1 cellular context compared by ENCODE assay signal in genomic region chr19:49487277-49488045, GRCh38.
TF ChIP-seq lines count a peak whose summit lies in the region.

Gene RPL13A, plus strand, starts transcription at chr19:49487608. Its CDS starts 22 bp downstream, at chr19:49487630.

TF ChIP-seq in HepG2, 621 proteins besides CTCF, POLR2A, EP300 and RAD21 (continued from another document and continues in another):
- TF ChIP-seq HOMEZ (CRISPR knock-in tag; IDR thresholded peaks at IDR 0.05; ENCODE audit: low read depth): no peak
- TF ChIP-seq ZNF709 (CRISPR knock-in tag; IDR thresholded peaks at IDR 0.05): no peak; the same call in 1 of the 2 replicates
- no peak for TF ChIP-seq HDAC2 (CRISPR knock-in tag; IDR thresholded peaks at IDR 0.05)
- 0 out of 2 replicates have a peak, but pooled peaks have one; percentile 39 for TF ChIP-seq ZSCAN25 (CRISPR knock-in tag; IDR thresholded peaks at IDR 0.05)
- no peak for TF ChIP-seq SRSF4 (IDR thresholded peaks at IDR 0.05; ENCODE audit: low read depth, low read length, poor library complexity, severe bottlenecking)
- TF ChIP-seq ZNF546 (CRISPR knock-in tag; conservative IDR thresholded peaks at IDR 0.05): no peak
- no peak; the same call in 1 of the 2 replicates for TF ChIP-seq GLI4 (CRISPR knock-in tag; IDR thresholded peaks at IDR 0.05; ENCODE audit: borderline replicate concordance)
- TF ChIP-seq, protein P1, sequence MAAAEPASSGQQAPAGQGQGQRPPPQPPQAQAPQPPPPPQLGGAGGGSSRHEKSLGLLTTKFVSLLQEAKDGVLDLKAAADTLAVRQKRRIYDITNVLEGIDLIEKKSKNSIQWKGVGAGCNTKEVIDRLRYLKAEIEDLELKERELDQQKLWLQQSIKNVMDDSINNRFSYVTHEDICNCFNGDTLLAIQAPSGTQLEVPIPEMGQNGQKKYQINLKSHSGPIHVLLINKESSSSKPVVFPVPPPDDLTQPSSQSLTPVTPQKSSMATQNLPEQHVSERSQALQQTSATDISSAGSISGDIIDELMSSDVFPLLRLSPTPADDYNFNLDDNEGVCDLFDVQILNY (CRISPR knock-in tag; conservative IDR thresholded peaks at IDR 0.05): peak; percentile 58; the same call in 1 of the 2 replicates
- TF ChIP-seq NFE2L2 (IDR thresholded peaks at IDR 0.05; ENCODE audit: low read length): no peak
- TF ChIP-seq, protein P2, sequence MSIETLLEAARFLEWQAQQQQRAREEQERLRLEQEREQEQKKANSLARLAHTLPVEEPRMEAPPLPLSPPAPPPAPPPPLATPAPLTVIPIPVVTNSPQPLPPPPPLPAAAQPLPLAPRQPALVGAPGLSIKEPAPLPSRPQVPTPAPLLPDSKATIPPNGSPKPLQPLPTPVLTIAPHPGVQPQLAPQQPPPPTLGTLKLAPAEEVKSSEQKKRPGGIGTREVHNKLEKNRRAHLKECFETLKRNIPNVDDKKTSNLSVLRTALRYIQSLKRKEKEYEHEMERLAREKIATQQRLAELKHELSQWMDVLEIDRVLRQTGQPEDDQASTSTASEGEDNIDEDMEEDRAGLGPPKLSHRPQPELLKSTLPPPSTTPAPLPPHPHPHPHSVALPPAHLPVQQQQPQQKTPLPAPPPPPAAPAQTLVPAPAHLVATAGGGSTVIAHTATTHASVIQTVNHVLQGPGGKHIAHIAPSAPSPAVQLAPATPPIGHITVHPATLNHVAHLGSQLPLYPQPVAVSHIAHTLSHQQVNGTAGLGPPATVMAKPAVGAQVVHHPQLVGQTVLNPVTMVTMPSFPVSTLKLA (IDR thresholded peaks at IDR 0.05): peak; percentile 71
- peak; percentile 54; the same call in 1 of the 2 replicates for TF ChIP-seq FOXM1 (CRISPR knock-in tag; IDR thresholded peaks at IDR 0.05)
- TF ChIP-seq JUNB (CRISPR knock-in tag; IDR thresholded peaks at IDR 0.05; ENCODE audit: borderline replicate concordance): no peak
- no peak for TF ChIP-seq TOPORS (CRISPR knock-in tag; IDR thresholded peaks at IDR 0.05)
- peak; percentile 39; the same call in 1 of the 2 replicates for TF ChIP-seq REPIN1 (CRISPR knock-in tag; IDR thresholded peaks at IDR 0.05; ENCODE audit: borderline replicate concordance, low read depth)
- no peak for TF ChIP-seq TCF12 (IDR thresholded peaks at IDR 0.05)
- TF ChIP-seq TCF12 (CRISPR knock-in tag; IDR thresholded peaks at IDR 0.05): 0 out of 2 replicates have a peak, but pooled peaks have one; percentile 53
- TF ChIP-seq, protein P3, sequence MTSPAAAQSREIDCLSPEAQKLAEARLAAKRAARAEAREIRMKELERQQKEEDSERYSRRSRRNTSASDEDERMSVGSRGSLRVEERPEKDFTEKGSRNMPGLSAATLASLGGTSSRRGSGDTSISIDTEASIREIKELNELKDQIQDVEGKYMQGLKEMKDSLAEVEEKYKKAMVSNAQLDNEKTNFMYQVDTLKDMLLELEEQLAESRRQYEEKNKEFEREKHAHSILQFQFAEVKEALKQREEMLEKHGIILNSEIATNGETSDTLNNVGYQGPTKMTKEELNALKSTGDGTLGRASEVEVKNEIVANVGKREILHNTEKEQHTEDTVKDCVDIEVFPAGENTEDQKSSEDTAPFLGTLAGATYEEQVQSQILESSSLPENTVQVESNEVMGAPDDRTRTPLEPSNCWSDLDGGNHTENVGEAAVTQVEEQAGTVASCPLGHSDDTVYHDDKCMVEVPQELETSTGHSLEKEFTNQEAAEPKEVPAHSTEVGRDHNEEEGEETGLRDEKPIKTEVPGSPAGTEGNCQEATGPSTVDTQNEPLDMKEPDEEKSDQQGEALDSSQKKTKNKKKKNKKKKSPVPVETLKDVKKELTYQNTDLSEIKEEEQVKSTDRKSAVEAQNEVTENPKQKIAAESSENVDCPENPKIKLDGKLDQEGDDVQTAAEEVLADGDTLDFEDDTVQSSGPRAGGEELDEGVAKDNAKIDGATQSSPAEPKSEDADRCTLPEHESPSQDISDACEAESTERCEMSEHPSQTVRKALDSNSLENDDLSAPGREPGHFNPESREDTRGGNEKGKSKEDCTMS (CRISPR knock-in tag; conservative IDR thresholded peaks at IDR 0.05): no peak
- TF ChIP-seq ZNF142 (CRISPR knock-in tag; IDR thresholded peaks at IDR 0.05): 0 out of 2 replicates have a peak, but pooled peaks have one; percentile 61
- TF ChIP-seq, protein P4, sequence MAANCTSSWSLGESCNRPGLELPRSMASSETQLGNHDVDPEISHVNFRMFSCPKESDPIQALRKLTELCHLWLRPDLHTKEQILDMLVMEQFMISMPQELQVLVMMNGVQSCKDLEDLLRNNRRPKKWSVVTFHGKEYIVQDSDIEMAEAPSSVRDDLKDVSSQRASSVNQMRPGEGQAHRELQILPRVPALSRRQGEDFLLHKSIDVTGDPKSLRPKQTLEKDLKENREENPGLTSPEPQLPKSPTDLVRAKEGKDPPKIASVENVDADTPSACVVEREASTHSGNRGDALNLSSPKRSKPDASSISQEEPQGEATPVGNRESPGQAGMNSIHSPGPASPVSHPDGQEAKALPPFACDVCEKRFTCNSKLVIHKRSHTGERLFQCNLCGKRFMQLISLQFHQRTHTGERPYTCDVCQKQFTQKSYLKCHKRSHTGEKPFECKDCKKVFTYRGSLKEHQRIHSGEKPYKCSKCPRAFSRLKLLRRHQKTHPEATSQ (CRISPR knock-in tag; IDR thresholded peaks at IDR 0.05; ENCODE audit: borderline replicate concordance): no peak
- peak; percentile 78 for TF ChIP-seq NR2C2 (CRISPR knock-in tag; IDR thresholded peaks at IDR 0.05; ENCODE audit: borderline replicate concordance)
- TF ChIP-seq ZNF124 (CRISPR knock-in tag; IDR thresholded peaks at IDR 0.05): no peak
- TF ChIP-seq KLF12 (CRISPR knock-in tag; IDR thresholded peaks at IDR 0.05; ENCODE audit: borderline replicate concordance): 0 out of 2 replicates have a peak, but pooled peaks have one; percentile 60
- peak; percentile 54; the same call in 1 of the 2 replicates for TF ChIP-seq SSRP1 (CRISPR knock-in tag; IDR thresholded peaks at IDR 0.05)
- peak; percentile 79 for TF ChIP-seq ZBTB21 (CRISPR knock-in tag; IDR thresholded peaks at IDR 0.05)
- 0 out of 2 replicates have a peak, but pooled peaks have one; percentile 37 for TF ChIP-seq ZFAT (CRISPR knock-in tag; conservative IDR thresholded peaks at IDR 0.05)
- peak; percentile 50; the same call in 1 of the 2 replicates for TF ChIP-seq U2AF2 (IDR thresholded peaks at IDR 0.05; ENCODE audit: low read depth, low read length)
- TF ChIP-seq SP1 (IDR thresholded peaks at IDR 0.05): no peak
- TF ChIP-seq SP1 (CRISPR knock-in tag; IDR thresholded peaks at IDR 0.05): peak; percentile 68
- TF ChIP-seq RARG (CRISPR knock-in tag; IDR thresholded peaks at IDR 0.05; ENCODE audit: low read depth): no peak
- no peak for TF ChIP-seq EZH2 (conservative IDR thresholded peaks at IDR 0.05; ENCODE audit: low read depth, low read length)
- TF ChIP-seq NFE2L1 (CRISPR knock-in tag; IDR thresholded peaks at IDR 0.05; ENCODE audit: borderline replicate concordance): no peak
- no peak; the same call in 1 of the 2 replicates for TF ChIP-seq BRD4 (CRISPR knock-in tag; IDR thresholded peaks at IDR 0.05)
- TF ChIP-seq, protein P5, sequence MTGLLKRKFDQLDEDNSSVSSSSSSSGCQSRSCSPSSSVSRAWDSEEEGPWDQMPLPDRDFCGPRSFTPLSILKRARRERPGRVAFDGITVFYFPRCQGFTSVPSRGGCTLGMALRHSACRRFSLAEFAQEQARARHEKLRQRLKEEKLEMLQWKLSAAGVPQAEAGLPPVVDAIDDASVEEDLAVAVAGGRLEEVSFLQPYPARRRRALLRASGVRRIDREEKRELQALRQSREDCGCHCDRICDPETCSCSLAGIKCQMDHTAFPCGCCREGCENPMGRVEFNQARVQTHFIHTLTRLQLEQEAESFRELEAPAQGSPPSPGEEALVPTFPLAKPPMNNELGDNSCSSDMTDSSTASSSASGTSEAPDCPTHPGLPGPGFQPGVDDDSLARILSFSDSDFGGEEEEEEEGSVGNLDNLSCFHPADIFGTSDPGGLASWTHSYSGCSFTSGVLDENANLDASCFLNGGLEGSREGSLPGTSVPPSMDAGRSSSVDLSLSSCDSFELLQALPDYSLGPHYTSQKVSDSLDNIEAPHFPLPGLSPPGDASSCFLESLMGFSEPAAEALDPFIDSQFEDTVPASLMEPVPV (CRISPR knock-in tag; IDR thresholded peaks at IDR 0.05): peak; percentile 31; the same call in 1 of the 2 replicates
- TF ChIP-seq ATF2 (CRISPR knock-in tag; IDR thresholded peaks at IDR 0.05): peak; percentile 68
- TF ChIP-seq TBX3 (IDR thresholded peaks at IDR 0.05; ENCODE audit: borderline replicate concordance): peak; percentile 28; the same call in 1 of the 2 replicates
- no peak for TF ChIP-seq DPF2 (CRISPR knock-in tag; IDR thresholded peaks at IDR 0.05; ENCODE audit: borderline replicate concordance, low read depth)
- no peak for TF ChIP-seq HOXA7 (CRISPR knock-in tag; IDR thresholded peaks at IDR 0.05)
- 0 out of 2 replicates have a peak, but pooled peaks have one; percentile 66 for TF ChIP-seq ZBTB2 (CRISPR knock-in tag; IDR thresholded peaks at IDR 0.05; ENCODE audit: low read depth)
- no peak for TF ChIP-seq SUZ12 (IDR thresholded peaks at IDR 0.05; ENCODE audit: low read depth, low read length)
- TF ChIP-seq RXRB (CRISPR knock-in tag; IDR thresholded peaks at IDR 0.05; ENCODE audit: borderline replicate concordance): peak; percentile 77; the same call in 1 of the 2 replicates
- TF ChIP-seq ZBTB43 (CRISPR knock-in tag; conservative IDR thresholded peaks at IDR 0.05): no peak
